ENCODE assay signal across 23 cellular contexts in genomic region chr2:149467461-149467860, GRCh38.
A peak's percentile ranks its signal among the peaks of the same experiment; 100 is the strongest.
DNase-seq lines count a peak whose midpoint lies in the region; ATAC-seq and TF ChIP-seq lines count a peak whose summit lies in the region.
"Had no signal": no experiment of that assay in that cellular context is flagged by ENCODE, and none has a peak within 500 bp of the region (broad histone marks: within the 10 kb centered on the region; RNA-seq: fewer than 3 reads in every experiment).

No MANE protein-coding gene starts in this region.

- no peaks in the 10 kb centered on the region for H3K9me3 ChIP-seq in hepatocyte (ENCODE audit: low read depth)
- H3K9me3 ChIP-seq: Peyer's patch, SJCRH30 had no signal

- H3K79me2 ChIP-seq in hepatocyte, result no peaks in the 10 kb centered on the region

- peak overlapping the region; percentile 11; the same call in 1 of the 2 replicates for H3K27ac Mint-ChIP-seq in HFFc6
- H3K27ac Mint-ChIP-seq in nephron, result peak overlapping the region in 2 of 3 experiments; percentile 83 to 87
- H3K27ac Mint-ChIP-seq: B cell, CD14-positive monocyte had no signal

- no peak overlapping the region for H3K4me3 ChIP-seq in hepatocyte
- H3K4me3 ChIP-seq: Peyer's patch, SJCRH30 had no signal

- H3K4me1 Mint-ChIP-seq in HFFc6 (ENCODE audit: low read depth), result peaks cover 14% of the 10 kb centered on the region
- H3K4me1 Mint-ChIP-seq in nephron, result peaks cover 31% of the 10 kb centered on the region
- H3K4me1 Mint-ChIP-seq: B cell, CD14-positive monocyte had no signal

- no peaks in the 10 kb centered on the region for H3K36me3 ChIP-seq in hepatocyte (replicated peaks; ENCODE audit: insufficient read depth, low read depth)
- H3K36me3 ChIP-seq: Peyer's patch had no signal

- H3K4me3 Mint-ChIP-seq in HFFc6, result peak overlapping the region; percentile 27; the same call in 1 of the 2 replicates
- no peak overlapping the region for H3K4me3 Mint-ChIP-seq in nephron
- H3K4me3 Mint-ChIP-seq: B cell, CD14-positive monocyte had no signal

- H4K20me1 ChIP-seq in hepatocyte (ENCODE audit: insufficient read depth, poor library complexity, severe bottlenecking), result no peaks in the 10 kb centered on the region

- H3K36me3 Mint-ChIP-seq in HFFc6 (ENCODE audit: low read depth), result peaks cover 30% of the 10 kb centered on the region
- peaks cover 24% of the 10 kb centered on the region for H3K36me3 Mint-ChIP-seq in nephron (ENCODE audit: low read depth)
- H3K36me3 Mint-ChIP-seq: CD14-positive monocyte had no signal

- H3K4me1 ChIP-seq in hepatocyte (ENCODE audit: insufficient read depth), result peaks cover 25% of the 10 kb centered on the region
- H3K4me1 ChIP-seq: Peyer's patch had no signal

- peak; percentile 7 for DNase-seq in AG09319 (ENCODE audit: extremely low read depth, low read depth)
- DNase-seq in HFFc6, result peak; percentile 36
- no peak for DNase-seq in hepatocyte (ENCODE audit: low spot score)
- DNase-seq in NCI-H2227 treated with DMSO at 0.1 percent for 48 hours (lab: John Stamatoyannopoulos, UW), result no peak
- DNase-seq in stimulated activated CD4-positive, alpha-beta T cell treated with anti-CD3 and anti-CD28 coated beads, Interleukin-4, amount 100 ng/mL, for 1 hour, result no peak
- DNase-seq: 8988T, DMS53, EL, GF-D8, GOT3, Kasumi-1, NCI-H1694, NCI-H2081, NCI-H2171, NCI-H524 treated with DMSO at 0.1 percent for 48 hours, NCI-H82, Peyer's patch, SJCRH30 had no signal

- no peaks in the 10 kb centered on the region for H3K9me3 Mint-ChIP-seq in HFFc6
- peaks cover 2% of the 10 kb centered on the region for H3K9me3 Mint-ChIP-seq in nephron

- no peak for ATAC-seq in HG02938 (IDR thresholded peaks at IDR 0.05; ENCODE audit: unreplicated experiment)
- ATAC-seq: HCT116 had no signal

- no peaks in the 10 kb centered on the region for H3K27me3 ChIP-seq in hepatocyte
- H3K27me3 ChIP-seq: Peyer's patch, SJCRH30 had no signal

- H3K4me2 ChIP-seq in hepatocyte, result peak overlapping the region; percentile 40

- no peaks in the 10 kb centered on the region for H3K9me2 ChIP-seq in hepatocyte (replicated peaks; ENCODE audit: insufficient read depth)

- H3K27ac ChIP-seq in hepatocyte, result peak overlapping the region; percentile 47
- H3K27ac ChIP-seq: Peyer's patch, SJCRH30 had no signal

- H3K27me3 Mint-ChIP-seq in HFFc6 (ENCODE audit: insufficient read depth) (no peaks in the 10 kb centered on the region), nephron (ENCODE audit: low read depth) (no peaks in the 10 kb centered on the region)
- H3K27me3 Mint-ChIP-seq: B cell had no signal

- no peak overlapping the region for H2AFZ ChIP-seq in hepatocyte

- TF ChIP-seq CTCF in AG09319 (IDR thresholded peaks at IDR 0.05; ENCODE audit: low read depth, low read length) (no peak), HFFc6 (IDR thresholded peaks at IDR 0.05) (no peak), hepatocyte (IDR thresholded peaks at IDR 0.05; ENCODE audit: poor library complexity) (no peak), nephron (IDR thresholded peaks at IDR 0.05; ENCODE audit: unreplicated experiment in 3 of 3) (no peak)

- 81% methylated on average over 2 of the region's 2 CpGs for WGBS in hepatocyte (ENCODE audit: low lambda C conversion rate, missing lambda C conversion rate)

Comparison
In these comparisons a context has a peak if more than half of its experiments do, and no peak if none do; other contexts are left out.
1. DNase-seq: peak in AG09319 (single experiment) and HFFc6 (single experiment); none in hepatocyte (single experiment), NCI-H2227 treated with DMSO at 0.1 percent for 48 hours (single experiment) and stimulated activated CD4-positive, alpha-beta T cell treated with anti-CD3 and anti-CD28 coated beads, Interleukin-4, amount 100 ng/mL, for 1 hour (single experiment).